ENCODE assay signal across 24 cellular contexts in genomic region chr18:22817844-22818243, GRCh38.
A peak's percentile ranks its signal among the peaks of the same experiment; 100 is the strongest.
DNase-seq lines count a peak whose midpoint lies in the region; ATAC-seq and TF ChIP-seq lines count a peak whose summit lies in the region.
"Had no signal": no experiment of that assay in that cellular context is flagged by ENCODE, and none has a peak within 500 bp of the region (broad histone marks: within the 10 kb centered on the region; RNA-seq: fewer than 3 reads in every experiment).

No MANE protein-coding gene starts in this region.

- no peaks in the 10 kb centered on the region for H3K36me3 ChIP-seq in body of pancreas (replicated peaks in 1 of 2; ENCODE audit: insufficient read depth in 1 of 2, low read depth in 2 of 2)
- H3K36me3 ChIP-seq: heart right ventricle, left ventricle myocardium inferior, SJSA1, thoracic aorta, WERI-Rb-1 had no signal

- DNase-seq in Caki2 (ENCODE audit: low read depth) = peak; percentile 33
- no peak for DNase-seq in body of pancreas
- DNase-seq in iris pigment epithelial cell (ENCODE audit: low read depth) = peak; percentile 65
- DNase-seq in NCI-H2029 (lab: John Stamatoyannopoulos, UW) = no peak
- DNase-seq in cortex of kidney (lab: John Stamatoyannopoulos, UW) = no peak
- no peak for DNase-seq in NCI-H187 (lab: John Stamatoyannopoulos, UW)
- DNase-seq: activated CD4-positive, alpha-beta T cell treated with anti-CD3 and anti-CD28 coated beads, Interleukin-2, amount 50 U/mL, for 1 hour; DMS 273 treated with DMSO at 0.1 percent for 48 hours; GDM1; H9; heart right ventricle; left ventricle myocardium inferior; midbrain; NCI-H1694; NCI-H345; stimulated activated CD4-positive, alpha-beta T cell treated with anti-CD3 and anti-CD28 coated beads, Interleukin-2, amount 100 ng/mL, for 24 hours; stimulated activated naive CD4-positive, alpha-beta T cell; T-helper 17 cell; WERI-Rb-1 had no signal

- no peak overlapping the region for H3K4me3 ChIP-seq in body of pancreas
- H3K4me3 ChIP-seq: heart right ventricle, left ventricle myocardium inferior, SJSA1, thoracic aorta had no signal

- in situ Hi-C loops in Caki2 (cut with HindIII; ENCODE audit: low pct_unique_long_range_greater_than_20kb, low sequenced_read_pairs) = no loop called here

- TF ChIP-seq EP300 in Ishikawa (IDR thresholded peaks at IDR 0.05; ENCODE audit: borderline replicate concordance) = peak; percentile 63

- no peaks in the 10 kb centered on the region for H3K9me3 ChIP-seq in body of pancreas
- H3K9me3 ChIP-seq: heart right ventricle, left ventricle myocardium inferior, SJSA1, thoracic aorta had no signal

- 11 to 30% methylated on average over 1 of the region's 1 CpG for WGBS in body of pancreas, 2 donors

- ATAC-seq in body of pancreas = peak; percentile 12
- no peak for ATAC-seq in GM21515 (IDR thresholded peaks at IDR 0.05; ENCODE audit: unreplicated experiment)
- ATAC-seq: activated naive CD4-positive, alpha-beta T cell treated with anti-CD3 and anti-CD28 coated beads, Interleukin-2, amount 50 U/mL, for 72 hours; heart right ventricle; T-helper 17 cell had no signal

- intact Hi-C loops in body of pancreas (cut with DNase I) = loop anchor here (10.0 kb wide), 1 partner anchor 167 kb away; no protein-coding TSS in a partner anchor

- no peak for TF ChIP-seq POLR2A in body of pancreas (IDR thresholded peaks at IDR 0.05)

- TF ChIP-seq RAD21 in Ishikawa (IDR thresholded peaks at IDR 0.05; ENCODE audit: low read depth) = no peak

- H3K27me3 ChIP-seq in body of pancreas = no peaks in the 10 kb centered on the region

- no peaks in the 10 kb centered on the region for H3K4me1 ChIP-seq in body of pancreas
- H3K4me1 ChIP-seq: heart right ventricle, left ventricle myocardium inferior, SJSA1 had no signal

- no peak for TF ChIP-seq CTCF in body of pancreas (IDR thresholded peaks at IDR 0.05)

- no peak overlapping the region for H3K27ac ChIP-seq in body of pancreas
- H3K27ac ChIP-seq: heart right ventricle, left ventricle myocardium inferior, SJSA1, thoracic aorta, WERI-Rb-1 had no signal

TF ChIP-seq in Ishikawa, 13 proteins besides CTCF, POLR2A, EP300 and RAD21:
- no peak for TF ChIP-seq MAX (IDR thresholded peaks at IDR 0.05)
- TF ChIP-seq CREB1 (IDR thresholded peaks at IDR 0.05; ENCODE audit: low read depth) = no peak
- TF ChIP-seq TAF1 (IDR thresholded peaks at IDR 0.05; ENCODE audit: low read depth) = no peak
- TF ChIP-seq REST (IDR thresholded peaks at IDR 0.05; ENCODE audit: low read depth) = no peak
- peak; percentile 46; the same call in 1 of the 2 replicates for TF ChIP-seq TCF12 (IDR thresholded peaks at IDR 0.05; ENCODE audit: low read depth)
- peak; percentile 56; the same call in 1 of the 2 replicates for TF ChIP-seq NFIC (IDR thresholded peaks at IDR 0.05)
- TF ChIP-seq TEAD4 (IDR thresholded peaks at IDR 0.05) = peak; percentile 34; the same call in 1 of the 2 replicates
- no peak for TF ChIP-seq EGR1 (IDR thresholded peaks at IDR 0.05)
- no peak for TF ChIP-seq CEBPB (IDR thresholded peaks at IDR 0.05)
- no peak for TF ChIP-seq USF1 (IDR thresholded peaks at IDR 0.05)
- peak; percentile 51; the same call in 1 of the 2 replicates for TF ChIP-seq FOXM1 (IDR thresholded peaks at IDR 0.05; ENCODE audit: borderline replicate concordance, low read depth)
- TF ChIP-seq ZBTB7A (IDR thresholded peaks at IDR 0.05; ENCODE audit: low read depth) = no peak
- TF ChIP-seq YY1 (IDR thresholded peaks at IDR 0.05; ENCODE audit: low read depth) = no peak

Comparison
In these comparisons a context has a peak if more than half of its experiments do, and no peak if none do; other contexts are left out.
1. DNase-seq: peak in Caki2 (single experiment) and iris pigment epithelial cell (single experiment); none in body of pancreas (0 of 4), NCI-H2029 (single experiment), cortex of kidney (single experiment) and NCI-H187 (0 of 2).